7 cellular contexts compared by ENCODE assay signal in the genomic region with DNA sequence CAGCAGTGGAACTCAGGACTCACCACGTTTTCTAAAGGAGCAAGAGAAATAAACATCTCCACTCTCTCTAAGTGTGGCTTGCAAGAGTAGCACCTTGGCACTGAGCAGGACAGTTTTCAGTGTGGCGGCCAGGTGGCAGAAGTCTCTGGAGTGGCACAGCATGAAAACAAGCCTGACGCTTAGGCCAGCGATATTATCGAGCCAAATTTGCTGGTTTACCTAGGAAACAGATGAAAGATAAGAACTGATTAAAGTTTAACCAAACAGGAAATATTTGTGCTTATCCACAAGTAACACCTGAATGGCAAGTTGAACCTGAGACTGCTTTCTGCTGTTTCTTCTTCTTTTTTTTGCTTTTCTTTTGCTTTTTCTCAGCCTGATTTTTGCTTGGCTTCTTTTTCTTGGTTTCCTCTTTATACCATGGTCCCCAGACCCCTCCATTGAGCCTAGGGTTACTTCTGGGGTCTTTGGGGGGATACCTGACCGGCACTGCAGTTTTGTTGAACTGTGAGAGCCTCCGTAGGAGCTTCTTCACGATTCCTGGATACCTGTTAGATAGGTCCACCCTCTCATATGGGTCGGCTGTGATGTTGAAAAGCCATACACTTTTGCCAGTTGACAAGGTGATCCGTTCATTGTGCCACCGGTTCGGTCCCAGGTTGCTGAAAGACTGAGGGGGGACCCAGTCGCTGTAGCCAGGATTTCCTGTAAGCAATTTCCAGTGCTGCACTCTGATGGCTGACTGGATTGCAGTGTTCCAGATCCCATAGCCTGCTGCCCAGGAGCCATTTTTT.
DNase-seq lines count a peak whose midpoint lies in the region; ATAC-seq, FAIRE-seq and TF ChIP-seq lines count a peak whose summit lies in the region.

No MANE protein-coding gene starts in this region.

- ATAC-seq in HG03175 (IDR thresholded peaks at IDR 0.05; ENCODE audit: unreplicated experiment) (peak; percentile 50), foreskin keratinocyte (peak; percentile 63)

- peaks cover 14% of the 10 kb centered on the region for H3K4me1 ChIP-seq in foreskin keratinocyte

- no peaks in the 10 kb centered on the region for H3K27me3 ChIP-seq in foreskin keratinocyte

- DNase-seq in activated CD4-positive, alpha-beta T cell treated with anti-CD3 and anti-CD28 coated beads, Interleukin-2, amount 50 U/mL, for 24 hours (ENCODE audit: low read depth in 1 of 2, low spot score in 1 of 2): peak; percentile 18 to 44
- DNase-seq in foreskin keratinocyte: no peak
- peak; percentile 64 for DNase-seq in stimulated activated CD8-positive, alpha-beta memory T cell treated with anti-CD3 and anti-CD28 coated beads, Interleukin-4, amount 100 ng/mL, for 48 hours
- no peak for DNase-seq in HTR-8/SVneo (ENCODE audit: insufficient read length, low spot score)
- DNase-seq in 8988T: no peak
- DNase-seq in Kasumi-1 (lab: John Stamatoyannopoulos, UW): no peak

- FAIRE-seq in HTR-8/SVneo (lab: Jason Lieb, UNC): no peak

- peak; percentile 52 for TF ChIP-seq CTCF in foreskin keratinocyte (conservative IDR thresholded peaks at IDR 0.05)

- H3K27ac ChIP-seq in foreskin keratinocyte: no peak overlapping the region

Comparison
In these comparisons a context has a peak if more than half of its experiments do, and no peak if none do; other contexts are left out.
1. DNase-seq: peak in activated CD4-positive, alpha-beta T cell treated with anti-CD3 and anti-CD28 coated beads, Interleukin-2, amount 50 U/mL, for 24 hours (2 of 2) and stimulated activated CD8-positive, alpha-beta memory T cell treated with anti-CD3 and anti-CD28 coated beads, Interleukin-4, amount 100 ng/mL, for 48 hours (single experiment); none in foreskin keratinocyte (0 of 2), HTR-8/SVneo (single experiment), 8988T (single experiment) and Kasumi-1 (0 of 2).